8 cellular contexts compared by ENCODE assay signal in genomic region chr2:238426568-238427434, GRCh38. TPM values are rescaled to one million over a fixed set of nuclear protein-coding genes. Genes with fewer than 3 reads are reported as not detected.
DNase-seq lines count a peak whose midpoint lies in the region; ATAC-seq lines count a peak whose summit lies in the region.

Gene ASB1, plus strand, starts transcription at chr2:238426927. Its CDS starts 144 bp downstream, at chr2:238427071.

- H3K4me3 ChIP-seq in CD4-positive, CD25-positive, alpha-beta regulatory T cell (ENCODE audit: low read depth, low read length): peak within 1 kb of the TSS; percentile 84

- H3K36me3 ChIP-seq in CD4-positive, CD25-positive, alpha-beta regulatory T cell (ENCODE audit: control insufficient read depth, insufficient read depth, low read length): peaks cover 12% of the 10 kb centered on the region

- H3K9me3 Mint-ChIP-seq in CD4-positive, CD25-positive, alpha-beta regulatory T cell: peaks cover 0 to 3% (median 0%) of the 10 kb centered on the region in 7 donors
- no peaks in the 10 kb centered on the region for H3K9me3 Mint-ChIP-seq in activated CD8-positive, alpha-beta memory T cell treated with anti-CD3 and anti-CD28 coated beads, Interleukin-2, amount 10 ng/mL, durations not matched to agents 7 days and 5 days (ENCODE audit: low read depth)

- ATAC-seq in CD4-positive, CD25-positive, alpha-beta regulatory T cell (ENCODE audit: low read depth in 2 of 2): peak; percentile 85 to 87
- peak; percentile 92 for ATAC-seq in GM19324 (IDR thresholded peaks at IDR 0.05; ENCODE audit: low FRiP score, unreplicated experiment)
- peak; percentile 82 for ATAC-seq in HG03460 (IDR thresholded peaks at IDR 0.05; ENCODE audit: unreplicated experiment)
- peak; percentile 85 for ATAC-seq in activated CD8-positive, alpha-beta memory T cell treated with anti-CD3 and anti-CD28 coated beads, Interleukin-2, amount 10 ng/mL, durations not matched to agents 7 days and 5 days

- H3K27ac Mint-ChIP-seq in CD4-positive, CD25-positive, alpha-beta regulatory T cell: peak within 1 kb of the TSS; percentile 86 to 96 (median 90)
- peak within 1 kb of the TSS; percentile 92 for H3K27ac Mint-ChIP-seq in activated CD8-positive, alpha-beta memory T cell treated with anti-CD3 and anti-CD28 coated beads, Interleukin-2, amount 10 ng/mL, durations not matched to agents 7 days and 5 days

- H3K4me1 ChIP-seq in CD4-positive, CD25-positive, alpha-beta regulatory T cell (ENCODE audit: control insufficient read depth, insufficient read depth, low read length, poor library complexity, severe bottlenecking): peaks cover 30% of the 10 kb centered on the region

- CTCF ChIA-PET in activated CD8-positive, alpha-beta memory T cell treated with anti-CD3 and anti-CD28 coated beads, Interleukin-2, amount 10 ng/mL, durations not matched to agents 7 days and 5 days (lab: Charles Lee): interaction anchor here (0.8 to 1.2 kb wide), 3 partner anchors 33 to 754 kb away, joined by 3 read pairs; no protein-coding TSS in a partner anchor

- no peaks in the 10 kb centered on the region for H3K9me3 ChIP-seq in CD4-positive, CD25-positive, alpha-beta regulatory T cell (ENCODE audit: control insufficient read depth in 2 of 2, low read length in 2 of 2)

- H3K27ac ChIP-seq in CD4-positive, CD25-positive, alpha-beta regulatory T cell (ENCODE audit: insufficient read depth, low read length, poor library complexity, severe bottlenecking): peak within 1 kb of the TSS; percentile 81

- peak within 1 kb of the TSS; percentile 91 to 93 (median 92) for H3K4me3 Mint-ChIP-seq in CD4-positive, CD25-positive, alpha-beta regulatory T cell
- peak within 1 kb of the TSS; percentile 93 for H3K4me3 Mint-ChIP-seq in activated CD8-positive, alpha-beta memory T cell treated with anti-CD3 and anti-CD28 coated beads, Interleukin-2, amount 10 ng/mL, durations not matched to agents 7 days and 5 days

- H3K27me3 ChIP-seq in CD4-positive, CD25-positive, alpha-beta regulatory T cell (ENCODE audit: control insufficient read depth, insufficient read depth, low read length): no peaks in the 10 kb centered on the region

- no peaks in the 10 kb centered on the region for H3K27me3 Mint-ChIP-seq in CD4-positive, CD25-positive, alpha-beta regulatory T cell
- H3K27me3 Mint-ChIP-seq in activated CD8-positive, alpha-beta memory T cell treated with anti-CD3 and anti-CD28 coated beads, Interleukin-2, amount 10 ng/mL, durations not matched to agents 7 days and 5 days: no peaks in the 10 kb centered on the region

- H3K36me3 Mint-ChIP-seq in CD4-positive, CD25-positive, alpha-beta regulatory T cell: peaks cover 20% of the 10 kb centered on the region
- peaks cover 16% of the 10 kb centered on the region for H3K36me3 Mint-ChIP-seq in activated CD8-positive, alpha-beta memory T cell treated with anti-CD3 and anti-CD28 coated beads, Interleukin-2, amount 10 ng/mL, durations not matched to agents 7 days and 5 days

- in situ Hi-C loops in endometrial microvascular endothelial cells (cut with HindIII; ENCODE audit: inconsistent ontology term, low pct_unique_long_range_greater_than_20kb, low sequenced_read_pairs): no loop called here

- peaks cover 23 to 54% (median 41%) of the 10 kb centered on the region in 4 donors for H3K4me1 Mint-ChIP-seq in CD4-positive, CD25-positive, alpha-beta regulatory T cell
- peaks cover 46% of the 10 kb centered on the region for H3K4me1 Mint-ChIP-seq in activated CD8-positive, alpha-beta memory T cell treated with anti-CD3 and anti-CD28 coated beads, Interleukin-2, amount 10 ng/mL, durations not matched to agents 7 days and 5 days

- DNase-seq in CD4-positive, CD25-positive, alpha-beta regulatory T cell: peak; percentile 72 to 91 (median 80)
- DNase-seq in NOMO-1 treated with dmso at 0.1 percent for 144 hours (lab: John Stamatoyannopoulos, UW; ENCODE audit: unreplicated experiment) (peak; percentile 71), midbrain (lab: John Stamatoyannopoulos, UW) (peak; percentile 62)
- DNase-seq in activated CD8-positive, alpha-beta memory T cell treated with anti-CD3 and anti-CD28 coated beads, Interleukin-2, amount 10 ng/mL, durations not matched to agents 7 days and 5 days: peak; percentile 93
- peak; percentile 73 to 88 for DNase-seq in stimulated activated CD8-positive, alpha-beta memory T cell treated with anti-CD3 and anti-CD28 coated beads, Interleukin-2, amount 100 ng/mL, for 48 hours (ENCODE audit: low read depth in 2 of 2)

RNA-seq across cellular contexts. Expression of gene ASB1, which starts in this region (rescaled TPM):
- total RNA-seq in CD4-positive, CD25-positive, alpha-beta regulatory T cell: 23.0 TPM
- 10 to 100 TPM; 17.6 to 22.0 (median 20.3) TPM for polyA plus RNA-seq in CD4-positive, CD25-positive, alpha-beta regulatory T cell
- total RNA-seq in activated CD8-positive, alpha-beta memory T cell treated with anti-CD3 and anti-CD28 coated beads, Interleukin-2, amount 10 ng/mL, durations not matched to agents 7 days and 5 days: 10 to 100 TPM; 34.5 to 35.6 TPM
- total RNA-seq in endometrial microvascular endothelial cells (ENCODE audit: inconsistent ontology term): 19.0 TPM

Comparison
In these comparisons a context has a peak if more than half of its experiments do, and no peak if none do; other contexts are left out.
1. Peak in every context shown above with its lines: DNase-seq, ATAC-seq, H3K4me3 ChIP-seq and H3K27ac ChIP-seq.